Comparison of ENCODE assay signal across 25 cellular contexts in the genomic region with DNA sequence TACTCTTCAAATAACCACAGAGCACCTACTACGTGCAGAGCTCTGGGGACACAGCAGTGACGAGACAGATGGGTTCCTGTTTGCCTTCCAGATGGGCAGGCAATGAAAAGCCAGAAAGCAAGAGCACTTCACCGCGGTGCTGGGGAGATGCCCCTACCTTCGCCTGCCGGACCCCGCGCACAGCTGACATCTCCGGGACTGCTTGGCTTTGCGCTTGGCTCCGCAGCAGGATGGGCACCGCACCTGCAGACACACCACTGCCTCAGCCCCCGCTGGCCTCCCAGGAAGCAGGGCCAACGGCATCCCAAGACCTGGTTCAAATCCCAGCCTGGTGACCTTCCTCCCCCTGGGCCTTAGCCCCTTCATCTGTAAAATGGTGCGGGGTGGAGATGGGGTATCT. TPM values are rescaled to one million over a fixed set of nuclear protein-coding genes. Genes with fewer than 3 reads are reported as not detected.
DNase-seq lines count a peak whose midpoint lies in the region; ATAC-seq, FAIRE-seq and TF ChIP-seq lines count a peak whose summit lies in the region.
"Had no signal": no experiment of that assay in that cellular context is flagged by ENCODE, and none has a peak within 500 bp of the region (broad histone marks: within the 10 kb centered on the region; RNA-seq: fewer than 3 reads in every experiment).

No MANE protein-coding gene starts in this region.

- H3K36me3 ChIP-seq in HepG2 (replicated peaks in 1 of 2; ENCODE audit: control insufficient read depth in 1 of 2, insufficient read depth in 2 of 2, low read length in 2 of 2) (peaks cover 26 to 93% of the 10 kb centered on the region in 2 experiments), right lobe of liver (no peaks in the 10 kb centered on the region), K562 (ENCODE audit: control insufficient read depth, insufficient read depth, low read length) (no peaks in the 10 kb centered on the region), neuronal stem cell (replicated peaks in 1 of 2; ENCODE audit: control insufficient read depth in 2 of 2, insufficient read depth in 2 of 2, low read length in 2 of 2) (no peaks in the 10 kb centered on the region), upper lobe of right lung (no peaks in the 10 kb centered on the region)
- H3K36me3 ChIP-seq: SJCRH30 had no signal

- POLR2A ChIA-PET in HepG2 (lab: Yijun Ruan, JAX) (no interaction called here), K562 (lab: Yijun Ruan, JAX) (interaction anchor here (1.1 kb wide), 1 partner anchor 202 kb away, joined by 3 read pairs; no protein-coding TSS in a partner anchor)

- no peaks in the 10 kb centered on the region for H3K9me3 ChIP-seq in HepG2 (ENCODE audit: low read length)
- no peaks in the 10 kb centered on the region for H3K9me3 ChIP-seq in right lobe of liver
- H3K9me3 ChIP-seq in K562 (replicated peaks; ENCODE audit: control insufficient read depth, insufficient read depth, low read depth, low read length): no peaks in the 10 kb centered on the region
- peaks cover 0 to 9% of the 10 kb centered on the region in 2 donors for H3K9me3 ChIP-seq in neuronal stem cell (replicated peaks in 1 of 2; ENCODE audit: control insufficient read depth in 2 of 2, insufficient read depth in 1 of 2, low read depth in 1 of 2, low read length in 2 of 2)
- no peaks in the 10 kb centered on the region for H3K9me3 ChIP-seq in upper lobe of right lung
- H3K9me3 ChIP-seq: SJCRH30 had no signal

- H3K14ac ChIP-seq in neuronal stem cell (ENCODE audit: low read length): no peak overlapping the region

- BruUV-seq in HepG2 (replicated peaks; lab: Mats Ljungman, UMichigan): no TSS peak
- no TSS peak for BruUV-seq in K562 (replicated peaks; lab: Mats Ljungman, UMichigan)

- WGBS in HepG2 (ENCODE audit: low lambda C conversion rate): 94% methylated on average over 13 of the region's 15 CpGs
- WGBS in right lobe of liver (ENCODE audit: insufficient coverage, low coverage, low lambda C conversion rate, missing lambda C conversion rate): 49% methylated on average over 3 of the region's 15 CpGs
- WGBS in K562 (ENCODE audit: insufficient coverage, low coverage, missing lambda C conversion rate): 57% methylated on average over 14 of the region's 15 CpGs
- WGBS in neuronal stem cell (ENCODE audit: extremely low coverage in 2 of 2, insufficient read length in 2 of 2, insufficient replicate concordance in 1 of 2), 2 donors: no CpG with 5 or more reads among the region's 15 CpGs

- DNase-seq in HepG2 (ENCODE audit: low spot score) (no peak), right lobe of liver (no peak), K562 (ENCODE audit: extremely low read depth in 1 of 4, low spot score in 3 of 4) (no peak), neuronal stem cell (ENCODE audit: low spot score) (no peak), upper lobe of right lung (peak; percentile 37), HuH-7 (ENCODE audit: low spot score) (no peak), cerebellar nuclear complex (lab: John Stamatoyannopoulos, UW) (no peak), erythroblast (lab: John Stamatoyannopoulos, UW) (no peak)
- DNase-seq: 8988T; AML-193; Karpas-422; MV-4-11; NCI-H1105 treated with DMSO at 0.1 percent for 48 hours; NCI-H2029 treated with DMSO at 0.1 percent for 48 hours; NCI-H226; NCI-H510A treated with DMSO at 0.1 percent for 48 hours; NCI-H774; NK-92 treated with Interleukin-12 subunit alpha and Interleukin-12 subunit beta, amount 100 ng/mL, for 24 hours; SJCRH30 had no signal

- no peaks in the 10 kb centered on the region for H3K27me3 ChIP-seq in HepG2 (ENCODE audit: control insufficient read depth in 1 of 2, insufficient read depth in 2 of 2, low read length in 2 of 2)
- no peaks in the 10 kb centered on the region for H3K27me3 ChIP-seq in right lobe of liver
- H3K27me3 ChIP-seq in K562 (ENCODE audit: control insufficient read depth in 2 of 2, insufficient read depth in 2 of 2, low read length in 2 of 2): peaks cover 2 to 31% of the 10 kb centered on the region in 2 experiments; a peak in 2 of 5 replicates
- H3K27me3 ChIP-seq in neuronal stem cell (ENCODE audit: control insufficient read depth in 3 of 3, insufficient read depth in 3 of 3, low read depth in 1 of 3, low read length in 3 of 3): no peaks in the 10 kb centered on the region
- no peaks in the 10 kb centered on the region for H3K27me3 ChIP-seq in upper lobe of right lung
- H3K27me3 ChIP-seq: SJCRH30 had no signal

- H3K27ac ChIP-seq in HepG2 (ENCODE audit: extremely low read length, insufficient read depth, low read length) (no peak overlapping the region), right lobe of liver (no peak overlapping the region), K562 (ENCODE audit: extremely low read depth, low read depth, low read length) (no peak overlapping the region), neuronal stem cell (replicated peaks; ENCODE audit: low read length) (no peak overlapping the region), upper lobe of right lung (no peak overlapping the region)
- H3K27ac ChIP-seq: C4-2B, SJCRH30 had no signal

- in situ Hi-C loops in HepG2 (cut with HindIII; ENCODE audit: extremely low pct_ligation_motif_present, low pct_unique_long_range_greater_than_20kb) (no loop called here), K562 (cut with MboI) (no loop called here)

- no peak overlapping the region for H4K8ac ChIP-seq in neuronal stem cell (ENCODE audit: low read depth, low read length)

- H3K4ac ChIP-seq in neuronal stem cell (ENCODE audit: low read length): no peak overlapping the region

- FAIRE-seq in HepG2 (lab: Jason Lieb, UNC) (no peak), K562 (lab: Jason Lieb, UNC) (no peak)
- FAIRE-seq: G401.6, GM19239 had no signal

- H3K4me1 ChIP-seq in HepG2 (ENCODE audit: insufficient read depth, low read length) (peaks cover 25% of the 10 kb centered on the region), right lobe of liver (no peaks in the 10 kb centered on the region), K562 (replicated peaks in 1 of 2; ENCODE audit: control insufficient read depth in 2 of 2, insufficient read depth in 2 of 2, low read length in 2 of 2) (peaks cover 15 to 20% of the 10 kb centered on the region in 2 experiments; a peak in 4 of 5 replicates), neuronal stem cell (ENCODE audit: control insufficient read depth in 2 of 2, insufficient read depth in 1 of 2, low read depth in 1 of 2, low read length in 2 of 2) (peaks cover 9 to 21% of the 10 kb centered on the region in 2 donors), upper lobe of right lung (peaks cover 8% of the 10 kb centered on the region)

- H2BK5ac ChIP-seq in neuronal stem cell (ENCODE audit: low read length): no peak overlapping the region

- H3K18ac ChIP-seq in neuronal stem cell (ENCODE audit: low read length): no peak overlapping the region

- TF ChIP-seq RAD21 in HepG2 (CRISPR knock-in tag; IDR thresholded peaks at IDR 0.05) (no peak), K562 (CRISPR knock-in tag; conservative IDR thresholded peaks at IDR 0.05 in 1 of 2, IDR thresholded peaks at IDR 0.05 in 1 of 2) (no peak)

- CTCF ChIA-PET in HepG2 (lab: Yijun Ruan, JAX; ENCODE audit: low intra/inter-chr PET ratio, low total read pairs) (no interaction called here), K562 (lab: Yijun Ruan, JAX; ENCODE audit: low intra/inter-chr PET ratio) (no interaction called here)

- no peak overlapping the region for H3K4me2 ChIP-seq in HepG2 (ENCODE audit: low read depth, low read length)
- no peak overlapping the region for H3K4me2 ChIP-seq in K562 (ENCODE audit: insufficient read depth, low read length)
- no peak overlapping the region for H3K4me2 ChIP-seq in neuronal stem cell (ENCODE audit: insufficient read depth, low read length, poor library complexity, severe bottlenecking)

- peak overlapping the region; percentile 2 for H2AK5ac ChIP-seq in neuronal stem cell (ENCODE audit: low read depth, low read length)

- no peaks in the 10 kb centered on the region for H3K79me1 ChIP-seq in neuronal stem cell (ENCODE audit: low read depth, low read length)

- H3K23ac ChIP-seq in neuronal stem cell (ENCODE audit: low read depth, low read length, poor library complexity): no peak overlapping the region

- H3K4me3 ChIP-seq in HepG2 (replicated peaks in 1 of 3; ENCODE audit: insufficient read depth in 1 of 3, low read depth in 2 of 3, low read length in 3 of 3) (no peak overlapping the region), right lobe of liver (no peak overlapping the region), K562 (no peak overlapping the region), neuronal stem cell (ENCODE audit: low read length in 2 of 2) (no peak overlapping the region), upper lobe of right lung (no peak overlapping the region)
- H3K4me3 ChIP-seq: SJCRH30 had no signal

- intact Hi-C loops in HepG2 (cut with micrococcal nuclease; ENCODE audit: unreplicated experiment): no loop called here
- intact Hi-C loops in right lobe of liver (cut with DNase I): loop anchor here in 1 of 2 donors (10.0 kb wide), 1 partner anchor 193 kb away; no protein-coding TSS in a partner anchor
- intact Hi-C loops in K562 (cut with micrococcal nuclease): loop anchor here (10.0 kb wide), 1 partner anchor 303 kb away; no protein-coding TSS in a partner anchor
- intact Hi-C loops in upper lobe of right lung (cut with DNase I): no loop called here

- H4K20me1 ChIP-seq in HepG2 (ENCODE audit: insufficient read depth, low read length) (no peaks in the 10 kb centered on the region), K562 (replicated peaks; ENCODE audit: control insufficient read depth, insufficient read depth, low read length) (peaks cover 2% of the 10 kb centered on the region; the same call in 1 of the 2 replicates)

- TF ChIP-seq POLR2A in HepG2 (IDR thresholded peaks at IDR 0.05; ENCODE audit: insufficient read depth in 1 of 2, low read depth in 2 of 2, low read length in 2 of 2) (no peak), right lobe of liver (IDR thresholded peaks at IDR 0.05) (no peak), K562 (conservative IDR thresholded peaks at IDR 0.05) (no peak), erythroblast (IDR thresholded peaks at IDR 0.05; ENCODE audit: low read length) (no peak)

- H2BK12ac ChIP-seq in neuronal stem cell (ENCODE audit: low read length): no peak overlapping the region

- no peak overlapping the region for H2BK15ac ChIP-seq in neuronal stem cell (ENCODE audit: low read length)

- ATAC-seq in HepG2 (no peak), right lobe of liver (no peak), K562 (no peak), upper lobe of right lung (no peak)
- ATAC-seq: Panc1 had no signal

- no peak overlapping the region for H2BK120ac ChIP-seq in neuronal stem cell (ENCODE audit: low read depth, low read length)

- H3K9ac ChIP-seq in HepG2 (ENCODE audit: insufficient read depth, low read depth, low read length) (no peak overlapping the region), K562 (ENCODE audit: insufficient read depth in 1 of 2, low read depth in 2 of 2, low read length in 2 of 2) (no peak overlapping the region), neuronal stem cell (ENCODE audit: low read depth, low read length, poor library complexity) (no peak overlapping the region)

- H4K91ac ChIP-seq in neuronal stem cell (ENCODE audit: low read depth, low read length, poor library complexity): no peak overlapping the region

- H2AFZ ChIP-seq in HepG2 (ENCODE audit: low read length) (no peak overlapping the region), K562 (ENCODE audit: low read depth, low read length) (no peak overlapping the region), neuronal stem cell (ENCODE audit: low read length) (no peak overlapping the region)

- H3K79me2 ChIP-seq in HepG2 (ENCODE audit: insufficient read depth, low read length) (no peaks in the 10 kb centered on the region), K562 (ENCODE audit: control insufficient read depth, insufficient read depth, low read length) (no peaks in the 10 kb centered on the region)

- H3K9me1 ChIP-seq in K562 (ENCODE audit: control insufficient read depth, insufficient read depth, low read length): no peaks in the 10 kb centered on the region

- TF ChIP-seq EP300 in HepG2 (IDR thresholded peaks at IDR 0.05; ENCODE audit: low read depth in 2 of 2, low read length in 2 of 2) (no peak), HepG2 (CRISPR knock-in tag; IDR thresholded peaks at IDR 0.05; ENCODE audit: borderline replicate concordance) (no peak), K562 (IDR thresholded peaks at IDR 0.05; ENCODE audit: low read length) (no peak)

- no peak for TF ChIP-seq CTCF in HepG2 (CRISPR knock-in tag; IDR thresholded peaks at IDR 0.05)
- TF ChIP-seq CTCF in right lobe of liver (IDR thresholded peaks at IDR 0.05): no peak
- TF ChIP-seq CTCF in K562 (IDR thresholded peaks at IDR 0.05 in 2 of 3, conservative IDR thresholded peaks at IDR 0.05 in 1 of 3; ENCODE audit: insufficient read depth in 2 of 3, low read depth in 1 of 3, low read length in 3 of 3): no peak
- no peak for TF ChIP-seq CTCF in upper lobe of right lung (IDR thresholded peaks at IDR 0.05)

RNA-seq across cellular contexts. Expression of a gene that starts 17.1 kb away (rescaled TPM):
- total RNA-seq in HepG2 (2016; rRNA removed; fragmentation: Illumina TruSeq; extraction: Trizol) (36.2 and 38.1 TPM in 2 replicates), right lobe of liver (1 to 10 TPM in 4 of 6 experiments, under 1 TPM in 1, not detected in 1; 0.09 to 2.0 (median 1.1) TPM), K562 (2014; rRNA removed) (not detected in 2 replicates), K562 (2014; rRNA removed; fragmentation: Illumina TruSeq; extraction: Trizol) (not detected in 2 replicates), K562 (2015; rRNA removed; fragmentation: Illumina TruSeq; extraction: Trizol) (0.15 TPM in 1 of 2 replicates, not detected in the other), K562 (2021) (not detected in 2 replicates), upper lobe of right lung (not detected)
- total RNA-seq in HepG2 (2016; cell fraction: cytosol; rRNA removed; fragmentation: Illumina TruSeq; extraction: Trizol; ENCODE audit: low read depth): 18.7 and 20.4 TPM in 2 replicates
- total RNA-seq in HepG2 (2016; cell fraction: insoluble cytoplasmic fraction; rRNA removed; fragmentation: Illumina TruSeq; extraction: Trizol): 34.9 and 39.3 TPM in 2 replicates
- total RNA-seq in HepG2 (2016; cell fraction: membrane; rRNA removed; fragmentation: Illumina TruSeq; extraction: Trizol): 36.1 and 39.1 TPM in 2 replicates
- 27.0 and 32.8 TPM in 2 replicates for total RNA-seq in HepG2 (2016; cell fraction: nucleus; rRNA removed; fragmentation: Illumina TruSeq; extraction: Trizol)
- polyA plus RNA-seq in HepG2 (2011; rRNA removed) (125 and 136 TPM in 2 replicates), K562 (2011; rRNA removed) (0.15 and 0.17 TPM in 2 replicates), K562 (2014; fragmentation: Illumina TruSeq; extraction: Trizol) (0.04 TPM in 1 of 2 replicates, not detected in the other), K562 (2014; fragmentation: Nextera tagmentation; extraction: Ambion mirVana) (under 1 TPM in 1 of 2 experiments, not detected in 1; 0.04 TPM), K562 (2014; rRNA removed) (not detected in 2 replicates)
- polyA plus RNA-seq in HepG2 (2011; cell fraction: cytosol; rRNA removed): 88.0 and 109 TPM in 2 replicates
- polyA plus RNA-seq in HepG2 (2011; cell fraction: nucleus; rRNA removed): 335 and 419 TPM in 2 replicates
- polyA plus RNA-seq in HepG2 (2012): 46.9 and 59.9 TPM in 2 replicates
- polyA plus RNA-seq in HepG2 (2016; cell fraction: cytosol; fragmentation: Illumina TruSeq; extraction: Trizol; ENCODE audit: low read depth): 25.2 and 30.9 TPM in 2 replicates
- polyA plus RNA-seq in HepG2 (2016; cell fraction: insoluble cytoplasmic fraction; fragmentation: Illumina TruSeq; extraction: Trizol; ENCODE audit: low read depth): 49.3 and 54.5 TPM in 2 replicates
- 43.5 and 51.8 TPM in 2 replicates for polyA plus RNA-seq in HepG2 (2016; cell fraction: membrane; fragmentation: Illumina TruSeq; extraction: Trizol; ENCODE audit: low read depth)
- polyA plus RNA-seq in HepG2 (2016; cell fraction: nucleus; fragmentation: Illumina TruSeq; extraction: Trizol; ENCODE audit: insufficient read depth, low read depth): 77.3 and 79.0 TPM in 2 replicates
- 2.2 and 130 TPM in 2 replicates for polyA minus RNA-seq in HepG2 (2011; rRNA and poly(A)+ RNA removed; ENCODE audit: low replicate concordance)
- 39.6 and 44.4 TPM in 2 replicates for polyA minus RNA-seq in HepG2 (2011; cell fraction: cytosol; rRNA and poly(A)+ RNA removed)
- polyA minus RNA-seq in HepG2 (2011; cell fraction: nucleus; rRNA and poly(A)+ RNA removed): 64.2 and 69.1 TPM in 2 replicates
- 0.46 TPM in 1 of 2 replicates, not detected in the other for total RNA-seq in K562 (2011; cell fraction: chromatin; rRNA removed; ENCODE audit: low replicate concordance)
- 0.17 and 0.26 TPM in 2 replicates for total RNA-seq in K562 (2011; cell fraction: nucleolus; rRNA removed)
- total RNA-seq in K562 (2011; cell fraction: nucleoplasm; rRNA removed): not detected in 2 replicates
- polyA plus RNA-seq in K562 (2011; cell fraction: cytosol; rRNA removed): 0.12 TPM in 1 of 2 replicates, not detected in the other
- 0.55 and 0.69 TPM in 2 replicates for polyA plus RNA-seq in K562 (2011; cell fraction: nucleus; rRNA removed)
- 0.30 TPM in 1 of 2 replicates, not detected in the other for polyA plus RNA-seq in K562 (2012)
- not detected in 2 replicates for polyA minus RNA-seq in K562 (2011; rRNA and poly(A)+ RNA removed)
- polyA minus RNA-seq in K562 (2011; cell fraction: cytosol; rRNA and poly(A)+ RNA removed): not detected in 2 replicates
- 0.22 TPM in 1 of 2 replicates, not detected in the other for polyA minus RNA-seq in K562 (2011; cell fraction: nucleus; rRNA and poly(A)+ RNA removed)
- polyA plus RNA-seq in neuronal stem cell (2013, experiment 1 of 2): 1.8 TPM
- polyA plus RNA-seq in neuronal stem cell (2013, experiment 2 of 2): 1.4 TPM
- total RNA-seq: CD8-positive, alpha-beta memory T cell had no signal
- polyA plus RNA-seq: CD8-positive, alpha-beta memory T cell; IgD-negative memory B cell had no signal

Comparison
In these comparisons a context has a peak if more than half of its experiments do, and no peak if none do; other contexts are left out.
1. RNA of a gene that starts 17.1 kb away (total RNA-seq): 18.7 to 39.3 TPM in HepG2; 0.09 to 2.0 TPM in right lobe of liver, 0.15 to 0.46 TPM in K562 and not detected in upper lobe of right lung (single experiment); every median in the first group is over 4 times any median in the second.